In genomic region chr5:311963-312362, GRCh38 we compare ENCODE assay signal across 24 cellular contexts.
"Had no signal": no experiment of that assay in that cellular context is flagged by ENCODE, and none has a peak within 500 bp of the region (broad histone marks: within the 10 kb centered on the region; RNA-seq: fewer than 3 reads in every experiment).

No MANE protein-coding gene starts in this region.

- ATAC-seq: effector memory CD8-positive, alpha-beta T cell; gastroesophageal sphincter; left cardiac atrium; stimulated activated naive B cell treated with anti-CD40 and anti-IgM and Interleukin-4, amounts not matched to agents 10 μg/mL and 1 μg/mL and 100 μg/mL, for 72 hours; stimulated activated naive CD8-positive, alpha-beta T cell treated with anti-CD3 and anti-CD28 coated beads, Interleukin-15, amount 100 ng/mL, for 72 hours had no signal

- H3K4me3 ChIP-seq: esophagus squamous epithelium, gastroesophageal sphincter, left ventricle myocardium inferior, lung, sigmoid colon, skin epidermis, testis, tibial nerve had no signal

- FAIRE-seq: colon, keratinocyte had no signal

- H3K9me3 Mint-ChIP-seq: dendritic cell treated with granulocyte-macrophage colony-stimulating factor and Interleukin-4, amounts not matched to agents 40 ng/mL and 50 ng/mL, for 4 days; effector memory CD8-positive, alpha-beta T cell; immature natural killer cell; naive B cell; nephron; stimulated activated naive B cell treated with anti-CD40 and anti-IgM and Interleukin-4, amounts not matched to agents 10 μg/mL and 1 μg/mL and 100 μg/mL, for 72 hours; stimulated activated naive CD8-positive, alpha-beta T cell treated with anti-CD3 and anti-CD28 coated beads, Interleukin-15, amount 100 ng/mL, for 72 hours had no signal

- H3K27ac Mint-ChIP-seq: dendritic cell treated with granulocyte-macrophage colony-stimulating factor and Interleukin-4, amounts not matched to agents 40 ng/mL and 50 ng/mL, for 4 days; immature natural killer cell; nephron had no signal

- H3K27me3 ChIP-seq: esophagus squamous epithelium, gastroesophageal sphincter, sigmoid colon, testis, tibial nerve had no signal

- H3K27ac ChIP-seq: epithelial cell of prostate, esophagus squamous epithelium, gastroesophageal sphincter, left ventricle myocardium inferior, sigmoid colon, skin epidermis, testis, tibial nerve had no signal

- DNase-seq: effector memory CD8-positive, alpha-beta T cell; esophagus squamous epithelium; foreskin fibroblast; glutamatergic neuron; immature natural killer cell; left cardiac atrium; left ventricle myocardium inferior; mesenchymal stem cell; naive B cell; sigmoid colon; stimulated activated CD4-positive, alpha-beta T cell treated with anti-CD3 and anti-CD28 coated beads, Interleukin-2, amount 100 ng/mL, for 24 hours; stimulated activated CD4-positive, alpha-beta T cell treated with anti-CD3 and anti-CD28 coated beads, Interleukin-4, amount 100 ng/mL, for 4 hours; stimulated activated naive B cell treated with anti-CD40 and anti-IgM and Interleukin-4, amounts not matched to agents 10 μg/mL and 1 μg/mL and 100 μg/mL, for 72 hours; stimulated activated naive CD8-positive, alpha-beta T cell treated with anti-CD3 and anti-CD28 coated beads, Interleukin-15, amount 100 ng/mL, for 72 hours; testis had no signal

- H3K4me3 Mint-ChIP-seq: dendritic cell treated with granulocyte-macrophage colony-stimulating factor and Interleukin-4, amounts not matched to agents 40 ng/mL and 50 ng/mL, for 4 days; effector memory CD8-positive, alpha-beta T cell; immature natural killer cell; naive B cell; nephron; stimulated activated naive B cell treated with anti-CD40 and anti-IgM and Interleukin-4, amounts not matched to agents 10 μg/mL and 1 μg/mL and 100 μg/mL, for 72 hours; stimulated activated naive CD8-positive, alpha-beta T cell treated with anti-CD3 and anti-CD28 coated beads, Interleukin-15, amount 100 ng/mL, for 72 hours had no signal

- H3K9me3 ChIP-seq: esophagus squamous epithelium, gastroesophageal sphincter, left ventricle myocardium inferior, sigmoid colon, testis, tibial nerve had no signal

- H3K27me3 Mint-ChIP-seq: dendritic cell treated with granulocyte-macrophage colony-stimulating factor and Interleukin-4, amounts not matched to agents 40 ng/mL and 50 ng/mL, for 4 days; effector memory CD8-positive, alpha-beta T cell; naive B cell; stimulated activated naive B cell treated with anti-CD40 and anti-IgM and Interleukin-4, amounts not matched to agents 10 μg/mL and 1 μg/mL and 100 μg/mL, for 72 hours; stimulated activated naive CD8-positive, alpha-beta T cell treated with anti-CD3 and anti-CD28 coated beads, Interleukin-15, amount 100 ng/mL, for 72 hours had no signal
